Comparison of ENCODE assay signal across 1 cellular context in the genomic region with DNA sequence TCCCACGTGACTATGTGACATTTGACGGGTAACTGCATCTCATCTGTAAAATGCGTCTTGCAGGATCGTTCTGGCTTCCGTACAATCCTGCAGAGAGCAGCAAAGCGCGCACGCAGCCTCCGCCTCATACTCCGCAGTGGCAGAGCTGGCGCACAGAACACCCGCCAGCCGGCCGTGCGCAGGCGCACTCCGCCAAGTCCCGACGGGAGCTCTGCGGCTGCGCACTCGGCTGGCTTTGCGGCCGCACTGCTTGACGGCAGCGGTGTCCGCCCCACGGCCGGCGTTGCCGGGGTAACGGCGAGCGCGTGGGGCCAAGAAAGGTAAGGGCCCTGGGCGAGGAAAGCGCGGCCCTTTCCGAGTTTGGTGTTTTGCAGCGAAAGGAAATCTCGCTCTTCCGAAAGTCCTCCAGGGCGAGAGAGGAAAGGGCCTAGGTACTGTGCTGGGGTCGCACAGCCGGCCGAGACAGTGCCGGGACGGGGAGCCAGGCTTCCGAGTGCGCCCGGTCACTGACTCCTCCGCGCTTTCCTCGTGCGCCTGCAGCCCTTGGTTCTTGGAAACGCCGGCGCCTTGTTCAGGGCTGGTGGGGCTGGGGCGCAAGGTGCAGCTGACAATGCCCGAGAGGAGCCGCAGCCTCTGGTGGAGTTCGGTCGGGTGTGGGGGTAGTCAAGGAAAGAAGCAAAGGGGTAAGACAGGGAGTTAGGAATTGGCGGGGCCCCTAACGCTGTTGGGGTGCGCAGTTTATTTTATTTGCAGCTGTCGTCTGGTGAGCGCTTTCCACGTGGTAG.
TF ChIP-seq lines count a peak whose summit lies in the region.

A gene (plus strand): TSS at position 283 of the 785 bp plus-strand sequence. CDS start 5,321 bp downstream, outside the sequence.

TF ChIP-seq in HepG2, 621 proteins besides CTCF, POLR2A, EP300 and RAD21 (continued from another document and continues in another):
- TF ChIP-seq, protein P1, sequence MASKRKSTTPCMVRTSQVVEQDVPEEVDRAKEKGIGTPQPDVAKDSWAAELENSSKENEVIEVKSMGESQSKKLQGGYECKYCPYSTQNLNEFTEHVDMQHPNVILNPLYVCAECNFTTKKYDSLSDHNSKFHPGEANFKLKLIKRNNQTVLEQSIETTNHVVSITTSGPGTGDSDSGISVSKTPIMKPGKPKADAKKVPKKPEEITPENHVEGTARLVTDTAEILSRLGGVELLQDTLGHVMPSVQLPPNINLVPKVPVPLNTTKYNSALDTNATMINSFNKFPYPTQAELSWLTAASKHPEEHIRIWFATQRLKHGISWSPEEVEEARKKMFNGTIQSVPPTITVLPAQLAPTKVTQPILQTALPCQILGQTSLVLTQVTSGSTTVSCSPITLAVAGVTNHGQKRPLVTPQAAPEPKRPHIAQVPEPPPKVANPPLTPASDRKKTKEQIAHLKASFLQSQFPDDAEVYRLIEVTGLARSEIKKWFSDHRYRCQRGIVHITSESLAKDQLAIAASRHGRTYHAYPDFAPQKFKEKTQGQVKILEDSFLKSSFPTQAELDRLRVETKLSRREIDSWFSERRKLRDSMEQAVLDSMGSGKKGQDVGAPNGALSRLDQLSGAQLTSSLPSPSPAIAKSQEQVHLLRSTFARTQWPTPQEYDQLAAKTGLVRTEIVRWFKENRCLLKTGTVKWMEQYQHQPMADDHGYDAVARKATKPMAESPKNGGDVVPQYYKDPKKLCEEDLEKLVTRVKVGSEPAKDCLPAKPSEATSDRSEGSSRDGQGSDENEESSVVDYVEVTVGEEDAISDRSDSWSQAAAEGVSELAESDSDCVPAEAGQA (IDR thresholded peaks at IDR 0.05; ENCODE audit: low read depth), result no peak
- TF ChIP-seq, protein P1 (CRISPR knock-in tag; IDR thresholded peaks at IDR 0.05; ENCODE audit: borderline replicate concordance), result no peak
- TF ChIP-seq, protein P2, sequence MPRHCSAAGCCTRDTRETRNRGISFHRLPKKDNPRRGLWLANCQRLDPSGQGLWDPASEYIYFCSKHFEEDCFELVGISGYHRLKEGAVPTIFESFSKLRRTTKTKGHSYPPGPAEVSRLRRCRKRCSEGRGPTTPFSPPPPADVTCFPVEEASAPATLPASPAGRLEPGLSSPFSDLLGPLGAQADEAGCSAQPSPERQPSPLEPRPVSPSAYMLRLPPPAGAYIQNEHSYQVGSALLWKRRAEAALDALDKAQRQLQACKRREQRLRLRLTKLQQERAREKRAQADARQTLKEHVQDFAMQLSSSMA (CRISPR knock-in tag; IDR thresholded peaks at IDR 0.05), result no peak
- TF ChIP-seq SCMH1 (CRISPR knock-in tag; IDR thresholded peaks at IDR 0.05; ENCODE audit: borderline replicate concordance), result no peak
- no peak for TF ChIP-seq EHMT2 (IDR thresholded peaks at IDR 0.05; ENCODE audit: borderline replicate concordance, low read depth, low read length)
- 0 out of 2 replicates have a peak, but pooled peaks have one; percentile 4 for TF ChIP-seq ZNF235 (CRISPR knock-in tag; IDR thresholded peaks at IDR 0.05; ENCODE audit: borderline replicate concordance)
- 0 out of 2 replicates have a peak, but pooled peaks have one; percentile 17 for TF ChIP-seq CREM (IDR thresholded peaks at IDR 0.05)
- no peak for TF ChIP-seq CREM (CRISPR knock-in tag; IDR thresholded peaks at IDR 0.05)
- TF ChIP-seq, protein P3, sequence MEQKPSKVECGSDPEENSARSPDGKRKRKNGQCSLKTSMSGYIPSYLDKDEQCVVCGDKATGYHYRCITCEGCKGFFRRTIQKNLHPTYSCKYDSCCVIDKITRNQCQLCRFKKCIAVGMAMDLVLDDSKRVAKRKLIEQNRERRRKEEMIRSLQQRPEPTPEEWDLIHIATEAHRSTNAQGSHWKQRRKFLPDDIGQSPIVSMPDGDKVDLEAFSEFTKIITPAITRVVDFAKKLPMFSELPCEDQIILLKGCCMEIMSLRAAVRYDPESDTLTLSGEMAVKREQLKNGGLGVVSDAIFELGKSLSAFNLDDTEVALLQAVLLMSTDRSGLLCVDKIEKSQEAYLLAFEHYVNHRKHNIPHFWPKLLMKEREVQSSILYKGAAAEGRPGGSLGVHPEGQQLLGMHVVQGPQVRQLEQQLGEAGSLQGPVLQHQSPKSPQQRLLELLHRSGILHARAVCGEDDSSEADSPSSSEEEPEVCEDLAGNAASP (CRISPR knock-in tag; IDR thresholded peaks at IDR 0.05; ENCODE audit: borderline replicate concordance), result peak; percentile 36
- no peak for TF ChIP-seq CENPT (CRISPR knock-in tag; IDR thresholded peaks at IDR 0.05; ENCODE audit: low read depth)
- TF ChIP-seq ZBTB20 (CRISPR knock-in tag; IDR thresholded peaks at IDR 0.05; ENCODE audit: borderline replicate concordance, low read depth), result peak; percentile 48; the same call in 1 of the 2 replicates
- TF ChIP-seq ZNF460 (CRISPR knock-in tag; IDR thresholded peaks at IDR 0.05; ENCODE audit: borderline replicate concordance), result no peak
- TF ChIP-seq ZNF468 (CRISPR knock-in tag; IDR thresholded peaks at IDR 0.05), result peak; percentile 76; the same call in 1 of the 2 replicates
- 0 out of 2 replicates have a peak, but pooled peaks have one; percentile 68 for TF ChIP-seq TGIF2 (CRISPR knock-in tag; IDR thresholded peaks at IDR 0.05)
- no peak for TF ChIP-seq ZNF737 (CRISPR knock-in tag; IDR thresholded peaks at IDR 0.05; ENCODE audit: borderline replicate concordance)
- TF ChIP-seq, protein P4, sequence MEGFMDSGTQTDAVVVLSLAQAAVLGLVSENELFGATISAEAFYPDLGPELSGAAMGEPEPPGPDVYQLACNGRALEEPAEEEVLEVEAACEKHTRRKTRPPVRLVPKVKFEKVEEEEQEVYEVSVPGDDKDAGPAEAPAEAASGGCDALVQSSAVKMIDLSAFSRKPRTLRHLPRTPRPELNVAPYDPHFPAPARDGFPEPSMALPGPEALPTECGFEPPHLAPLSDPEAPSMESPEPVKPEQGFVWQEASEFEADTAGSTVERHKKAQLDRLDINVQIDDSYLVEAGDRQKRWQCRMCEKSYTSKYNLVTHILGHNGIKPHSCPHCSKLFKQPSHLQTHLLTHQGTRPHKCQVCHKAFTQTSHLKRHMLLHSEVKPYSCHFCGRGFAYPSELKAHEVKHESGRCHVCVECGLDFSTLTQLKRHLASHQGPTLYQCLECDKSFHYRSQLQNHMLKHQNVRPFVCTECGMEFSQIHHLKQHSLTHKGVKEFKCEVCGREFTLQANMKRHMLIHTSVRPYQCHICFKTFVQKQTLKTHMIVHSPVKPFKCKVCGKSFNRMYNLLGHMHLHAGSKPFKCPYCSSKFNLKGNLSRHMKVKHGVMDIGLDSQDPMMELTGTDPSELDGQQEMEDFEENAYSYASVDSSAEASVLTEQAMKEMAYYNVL (CRISPR knock-in tag; IDR thresholded peaks at IDR 0.05; ENCODE audit: borderline replicate concordance), result peak; percentile 33; the same call in 1 of the 2 replicates
- TF ChIP-seq, protein P5, sequence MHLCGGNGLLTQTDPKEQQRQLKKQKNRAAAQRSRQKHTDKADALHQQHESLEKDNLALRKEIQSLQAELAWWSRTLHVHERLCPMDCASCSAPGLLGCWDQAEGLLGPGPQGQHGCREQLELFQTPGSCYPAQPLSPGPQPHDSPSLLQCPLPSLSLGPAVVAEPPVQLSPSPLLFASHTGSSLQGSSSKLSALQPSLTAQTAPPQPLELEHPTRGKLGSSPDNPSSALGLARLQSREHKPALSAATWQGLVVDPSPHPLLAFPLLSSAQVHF (CRISPR knock-in tag; IDR thresholded peaks at IDR 0.05), result peak; percentile 76; the same call in 1 of the 2 replicates
- TF ChIP-seq NCOA1 (CRISPR knock-in tag; IDR thresholded peaks at IDR 0.05), result peak; percentile 75; the same call in 1 of the 2 replicates
- TF ChIP-seq ZNF83 (CRISPR knock-in tag; IDR thresholded peaks at IDR 0.05; ENCODE audit: borderline replicate concordance), result no peak
- no peak for TF ChIP-seq ZNF703 (CRISPR knock-in tag; IDR thresholded peaks at IDR 0.05; ENCODE audit: borderline replicate concordance)
- TF ChIP-seq, protein P6, sequence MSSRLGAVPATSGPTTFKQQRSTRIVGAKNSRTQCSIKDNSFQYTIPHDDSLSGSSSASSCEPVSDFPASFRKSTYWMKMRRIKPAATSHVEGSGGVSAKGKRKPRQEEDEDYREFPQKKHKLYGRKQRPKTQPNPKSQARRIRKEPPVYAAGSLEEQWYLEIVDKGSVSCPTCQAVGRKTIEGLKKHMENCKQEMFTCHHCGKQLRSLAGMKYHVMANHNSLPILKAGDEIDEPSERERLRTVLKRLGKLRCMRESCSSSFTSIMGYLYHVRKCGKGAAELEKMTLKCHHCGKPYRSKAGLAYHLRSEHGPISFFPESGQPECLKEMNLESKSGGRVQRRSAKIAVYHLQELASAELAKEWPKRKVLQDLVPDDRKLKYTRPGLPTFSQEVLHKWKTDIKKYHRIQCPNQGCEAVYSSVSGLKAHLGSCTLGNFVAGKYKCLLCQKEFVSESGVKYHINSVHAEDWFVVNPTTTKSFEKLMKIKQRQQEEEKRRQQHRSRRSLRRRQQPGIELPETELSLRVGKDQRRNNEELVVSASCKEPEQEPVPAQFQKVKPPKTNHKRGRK (CRISPR knock-in tag; IDR thresholded peaks at IDR 0.05), result no peak
- no peak for TF ChIP-seq TEAD2 (CRISPR knock-in tag; IDR thresholded peaks at IDR 0.05)
- no peak for TF ChIP-seq ZNF780A (CRISPR knock-in tag; IDR thresholded peaks at IDR 0.05)
- TF ChIP-seq, protein P7, sequence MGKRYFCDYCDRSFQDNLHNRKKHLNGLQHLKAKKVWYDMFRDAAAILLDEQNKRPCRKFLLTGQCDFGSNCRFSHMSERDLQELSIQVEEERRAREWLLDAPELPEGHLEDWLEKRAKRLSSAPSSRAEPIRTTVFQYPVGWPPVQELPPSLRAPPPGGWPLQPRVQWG (CRISPR knock-in tag; IDR thresholded peaks at IDR 0.05; ENCODE audit: borderline replicate concordance, low read depth), result no peak
- TF ChIP-seq, protein P8, sequence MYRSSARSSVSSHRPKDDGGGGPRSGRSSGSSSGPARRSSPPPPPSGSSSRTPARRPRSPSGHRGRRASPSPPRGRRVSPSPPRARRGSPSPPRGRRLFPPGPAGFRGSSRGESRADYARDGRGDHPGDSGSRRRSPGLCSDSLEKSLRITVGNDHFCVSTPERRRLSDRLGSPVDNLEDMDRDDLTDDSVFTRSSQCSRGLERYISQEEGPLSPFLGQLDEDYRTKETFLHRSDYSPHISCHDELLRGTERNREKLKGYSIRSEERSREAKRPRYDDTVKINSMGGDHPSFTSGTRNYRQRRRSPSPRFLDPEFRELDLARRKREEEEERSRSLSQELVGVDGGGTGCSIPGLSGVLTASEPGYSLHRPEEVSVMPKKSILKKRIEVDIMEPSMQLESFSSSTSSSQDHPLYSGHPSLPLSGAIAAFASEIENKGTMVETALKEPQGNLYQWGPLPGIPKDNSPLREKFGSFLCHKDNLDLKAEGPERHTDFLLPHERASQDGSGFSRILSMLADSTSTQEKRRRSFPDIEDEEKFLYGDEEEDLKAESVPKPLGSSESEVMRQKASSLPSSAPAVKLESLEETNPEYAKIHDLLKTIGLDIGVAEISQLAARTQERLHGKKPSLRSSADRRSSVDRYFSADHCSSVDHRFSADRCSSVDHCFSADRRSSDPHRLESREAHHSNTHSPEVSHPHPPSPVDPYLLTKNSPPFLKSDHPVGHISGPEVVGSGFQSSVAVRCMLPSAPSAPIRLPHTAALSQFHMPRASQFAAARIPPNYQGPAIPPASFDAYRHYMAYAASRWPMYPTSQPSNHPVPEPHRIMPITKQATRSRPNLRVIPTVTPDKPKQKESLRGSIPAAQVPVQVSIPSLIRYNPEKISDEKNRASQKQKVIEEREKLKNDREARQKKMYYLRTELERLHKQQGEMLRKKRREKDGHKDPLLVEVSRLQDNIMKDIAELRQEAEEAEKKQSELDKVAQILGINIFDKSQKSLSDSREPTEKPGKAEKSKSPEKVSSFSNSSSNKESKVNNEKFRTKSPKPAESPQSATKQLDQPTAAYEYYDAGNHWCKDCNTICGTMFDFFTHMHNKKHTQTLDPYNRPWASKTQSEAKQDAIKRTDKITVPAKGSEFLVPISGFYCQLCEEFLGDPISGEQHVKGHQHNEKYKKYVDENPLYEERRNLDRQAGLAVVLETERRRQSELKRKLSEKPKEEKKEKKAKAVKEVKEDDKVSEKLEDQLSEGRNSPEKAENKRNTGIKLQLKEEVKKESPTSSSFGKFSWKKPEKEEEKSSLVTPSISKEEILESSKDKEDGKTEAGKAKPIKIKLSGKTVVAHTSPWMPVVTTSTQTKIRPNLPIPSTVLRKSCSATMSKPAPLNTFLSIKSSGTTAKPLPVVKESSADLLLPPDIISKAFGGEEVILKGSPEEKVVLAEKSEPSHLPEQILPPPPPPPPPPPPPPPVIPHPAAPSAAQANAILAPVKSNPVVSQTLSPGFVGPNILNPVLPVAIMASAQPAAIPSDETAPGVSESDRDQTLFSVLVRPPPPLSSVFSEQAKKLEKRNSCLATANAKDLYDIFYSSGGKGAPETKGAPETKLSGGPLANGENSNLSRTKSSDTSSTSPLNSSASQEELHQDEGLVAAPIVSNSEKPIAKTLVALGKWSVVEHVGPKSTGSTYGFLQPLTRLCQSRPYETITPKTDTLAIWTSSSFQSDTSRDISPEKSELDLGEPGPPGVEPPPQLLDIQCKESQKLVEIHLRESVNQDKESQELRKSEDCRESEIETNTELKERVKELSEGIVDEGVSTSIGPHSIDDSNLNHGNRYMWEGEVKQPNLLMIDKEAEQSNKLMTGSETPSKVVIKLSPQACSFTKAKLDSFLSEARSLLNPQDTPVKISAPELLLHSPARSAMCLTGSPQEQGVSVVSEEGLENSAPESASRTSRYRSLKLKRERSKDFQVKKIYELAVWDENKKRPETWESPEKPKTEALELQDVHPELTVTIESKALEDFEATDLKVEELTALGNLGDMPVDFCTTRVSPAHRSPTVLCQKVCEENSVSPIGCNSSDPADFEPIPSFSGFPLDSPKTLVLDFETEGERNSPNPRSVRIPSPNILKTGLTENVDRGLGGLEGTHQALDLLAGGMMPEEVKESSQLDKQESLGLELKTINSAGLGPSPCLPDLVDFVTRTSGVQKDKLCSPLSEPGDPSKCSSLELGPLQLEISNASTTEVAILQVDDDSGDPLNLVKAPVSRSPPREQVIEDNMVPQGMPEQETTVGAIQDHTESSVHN (CRISPR knock-in tag; IDR thresholded peaks at IDR 0.05), result no peak; the same call in 1 of the 2 replicates
- no peak for TF ChIP-seq HOXA7 (CRISPR knock-in tag; IDR thresholded peaks at IDR 0.05)
- TF ChIP-seq ELF4 (CRISPR knock-in tag; IDR thresholded peaks at IDR 0.05; ENCODE audit: borderline replicate concordance), result no peak
- TF ChIP-seq ZNF672 (CRISPR knock-in tag; IDR thresholded peaks at IDR 0.05), result no peak
- no peak for TF ChIP-seq ZSCAN30 (CRISPR knock-in tag; IDR thresholded peaks at IDR 0.05)
- TF ChIP-seq ZNF549 (CRISPR knock-in tag; IDR thresholded peaks at IDR 0.05), result no peak
- peak; percentile 60; the same call in 1 of the 2 replicates for TF ChIP-seq CCDC6 (CRISPR knock-in tag; IDR thresholded peaks at IDR 0.05)
